Comparison of ENCODE assay signal across 12 cellular contexts in genomic region chr3:58084788-58085543, GRCh38.
DNase-seq lines count a peak whose midpoint lies in the region; ATAC-seq, FAIRE-seq and TF ChIP-seq lines count a peak whose summit lies in the region.
"Had no signal": no experiment of that assay in that cellular context is flagged by ENCODE, and none has a peak within 500 bp of the region (broad histone marks: within the 10 kb centered on the region; RNA-seq: fewer than 3 reads in every experiment).

No MANE protein-coding gene starts in this region.

- H3K4me1 ChIP-seq in Panc1 (ENCODE audit: control insufficient read depth, insufficient read depth, low read length) (no peaks in the 10 kb centered on the region; the same call in 1 of the 2 replicates), kidney (ENCODE audit: control insufficient read depth in 1 of 2, insufficient read depth in 1 of 2, low read depth in 1 of 2, low read length in 2 of 2) (peaks cover 0 to 3% of the 10 kb centered on the region in 2 donors)

- TF ChIP-seq CTCF in Panc1 (IDR thresholded peaks at IDR 0.05) (no peak), kidney (IDR thresholded peaks at IDR 0.05; ENCODE audit: borderline replicate concordance, extremely low read depth, insufficient read depth) (no peak)

- H3K27ac ChIP-seq in Panc1 (ENCODE audit: low read length) (peak overlapping the region; percentile 48; the same call in 1 of the 2 replicates), kidney (ENCODE audit: low read depth in 2 of 2, low read length in 2 of 2) (no peak overlapping the region)

- peaks cover 8% of the 10 kb centered on the region for H3K36me3 ChIP-seq in Panc1 (ENCODE audit: control insufficient read depth, insufficient read depth, low read length)
- H3K36me3 ChIP-seq in kidney (ENCODE audit: control insufficient read depth in 1 of 2, insufficient read depth in 2 of 2, low read length in 2 of 2): peaks cover 3 to 11% of the 10 kb centered on the region in 2 donors

- no peaks in the 10 kb centered on the region for H3K27me3 ChIP-seq in Panc1 (ENCODE audit: control insufficient read depth, insufficient read depth, low read length)

- peaks cover 32 to 77% (median 61%) of the 10 kb centered on the region in 4 donors for H3K4me1 Mint-ChIP-seq in naive thymus-derived CD8-positive, alpha-beta T cell
- H3K4me1 Mint-ChIP-seq in activated T-helper 2 cell treated with anti-CD3 and anti-CD28 coated beads, Interferon-gamma antibody, Interleukin-2, Interleukin-4, amounts not matched to agents 10 μg/mL and 5 μg/mL and 100 μg/mL, durations not matched to agents 14 hours and 24 hours and 36 hours (ENCODE audit: low read depth): peaks cover 32% of the 10 kb centered on the region

- H3K36me3 Mint-ChIP-seq in naive thymus-derived CD8-positive, alpha-beta T cell: peaks cover 0 to 12% (median 5%) of the 10 kb centered on the region in 3 donors
- peaks cover 37% of the 10 kb centered on the region for H3K36me3 Mint-ChIP-seq in activated T-helper 2 cell treated with anti-CD3 and anti-CD28 coated beads, Interferon-gamma antibody, Interleukin-2, Interleukin-4, amounts not matched to agents 10 μg/mL and 5 μg/mL and 100 μg/mL, durations not matched to agents 14 hours and 24 hours and 36 hours (ENCODE audit: low read depth)

- in situ Hi-C loops in Panc1 (cut with HindIII; ENCODE audit: low pct_unique_long_range_greater_than_20kb, low sequenced_read_pairs): no loop called here

- H3K9me3 Mint-ChIP-seq in naive thymus-derived CD8-positive, alpha-beta T cell: no peaks in the 10 kb centered on the region
- H3K9me3 Mint-ChIP-seq in activated T-helper 2 cell treated with anti-CD3 and anti-CD28 coated beads, Interferon-gamma antibody, Interleukin-2, Interleukin-4, amounts not matched to agents 10 μg/mL and 5 μg/mL and 100 μg/mL, durations not matched to agents 14 hours and 24 hours and 36 hours: no peaks in the 10 kb centered on the region
- H3K9me3 Mint-ChIP-seq: neural crest cell had no signal

- ATAC-seq in GM18858 (IDR thresholded peaks at IDR 0.05; ENCODE audit: unreplicated experiment) (peak; percentile 71), GM21786 (IDR thresholded peaks at IDR 0.05; ENCODE audit: unreplicated experiment) (peak; percentile 80), Panc1 (no peak)
- ATAC-seq in naive thymus-derived CD8-positive, alpha-beta T cell: no peak

- peak overlapping the region; percentile 8 to 80 (median 62) for H3K4me3 Mint-ChIP-seq in naive thymus-derived CD8-positive, alpha-beta T cell
- no peak overlapping the region for H3K4me3 Mint-ChIP-seq in activated T-helper 2 cell treated with anti-CD3 and anti-CD28 coated beads, Interferon-gamma antibody, Interleukin-2, Interleukin-4, amounts not matched to agents 10 μg/mL and 5 μg/mL and 100 μg/mL, durations not matched to agents 14 hours and 24 hours and 36 hours (ENCODE audit: low read depth)
- H3K4me3 Mint-ChIP-seq: neural crest cell had no signal

- CTCF ChIA-PET in Panc1 (lab: Charles Lee): no interaction called here

- FAIRE-seq in kidney (lab: Jason Lieb, UNC): no peak

- H3K27ac Mint-ChIP-seq in naive thymus-derived CD8-positive, alpha-beta T cell: peak overlapping the region; percentile 47 to 97 (median 90)
- H3K27ac Mint-ChIP-seq in activated T-helper 2 cell treated with anti-CD3 and anti-CD28 coated beads, Interferon-gamma antibody, Interleukin-2, Interleukin-4, amounts not matched to agents 10 μg/mL and 5 μg/mL and 100 μg/mL, durations not matched to agents 14 hours and 24 hours and 36 hours: no peak overlapping the region

- BruUV-seq in Panc1 (replicated peaks; lab: Mats Ljungman, UMichigan): TSS peak; percentile 38

- no peak overlapping the region for H3K4me3 ChIP-seq in Panc1 (ENCODE audit: low read depth in 2 of 2, low read length in 2 of 2)
- H3K4me3 ChIP-seq in kidney (ENCODE audit: low read length in 2 of 2): peak overlapping the region in 1 of 2 donors; percentile 8

- H3K9ac ChIP-seq in kidney (ENCODE audit: low read length in 2 of 2): no peak overlapping the region
- H3K9ac ChIP-seq: SK-N-SH had no signal

- H3K27me3 Mint-ChIP-seq in naive thymus-derived CD8-positive, alpha-beta T cell: no peaks in the 10 kb centered on the region
- no peaks in the 10 kb centered on the region for H3K27me3 Mint-ChIP-seq in activated T-helper 2 cell treated with anti-CD3 and anti-CD28 coated beads, Interferon-gamma antibody, Interleukin-2, Interleukin-4, amounts not matched to agents 10 μg/mL and 5 μg/mL and 100 μg/mL, durations not matched to agents 14 hours and 24 hours and 36 hours (ENCODE audit: low read depth)

- intact Hi-C loops in Panc1 (cut with micrococcal nuclease; ENCODE audit: unreplicated experiment) (no loop called here), kidney (cut with DNase I) (no loop called here)
- intact Hi-C loops in activated T-helper 2 cell treated with anti-CD3 and anti-CD28 coated beads, Interferon-gamma antibody, Interleukin-2, Interleukin-4, amounts not matched to agents 10 μg/mL and 5 μg/mL and 100 μg/mL, durations not matched to agents 14 hours and 24 hours and 36 hours (cut with micrococcal nuclease): loop anchor here (5.0 kb wide), 1 partner anchor 78 kb away; the partner anchor contains the start of gene FLNB

- H3K9me3 ChIP-seq in Panc1 (ENCODE audit: control insufficient read depth, insufficient read depth, low read depth, low read length) (no peaks in the 10 kb centered on the region), kidney (ENCODE audit: control insufficient read depth in 1 of 2, low read length in 2 of 2) (no peaks in the 10 kb centered on the region)
- H3K9me3 ChIP-seq: SK-N-SH had no signal

- DNase-seq in Panc1 (ENCODE audit: low read depth, low spot score) (no peak), kidney (no peak), DMS53 treated with DMSO at 0.1 percent for 48 hours (lab: John Stamatoyannopoulos, UW; ENCODE audit: unreplicated experiment) (no peak), RKO (ENCODE audit: low spot score) (no peak)
- DNase-seq in naive thymus-derived CD8-positive, alpha-beta T cell: no peak
- DNase-seq in activated T-helper 2 cell treated with anti-CD3 and anti-CD28 coated beads, Interferon-gamma antibody, Interleukin-2, Interleukin-4, amounts not matched to agents 10 μg/mL and 5 μg/mL and 100 μg/mL, durations not matched to agents 14 hours and 24 hours and 36 hours (ENCODE audit: low spot score): no peak
- DNase-seq: activated naive CD4-positive, alpha-beta T cell treated with anti-CD3 and anti-CD28 coated beads, Interleukin-2, amount 50 U/mL, for 16 hours; foreskin fibroblast; SK-N-SH had no signal

- POLR2A ChIA-PET in Panc1 (lab: Charles Lee): no interaction called here
- POLR2A ChIA-PET in naive thymus-derived CD8-positive, alpha-beta T cell (lab: Charles Lee): interaction anchor here (1.1 kb wide), 2 partner anchors 9 to 19 kb away, joined by 3 to 4 read pairs; no protein-coding TSS in a partner anchor

Comparison
In these comparisons a context has a peak if more than half of its experiments do, and no peak if none do; other contexts are left out.
1. ATAC-seq: peak in GM18858 (single experiment) and GM21786 (single experiment); none in Panc1 (single experiment) and naive thymus-derived CD8-positive, alpha-beta T cell (0 of 2).